1 cellular context compared by ENCODE assay signal in the genomic region with DNA sequence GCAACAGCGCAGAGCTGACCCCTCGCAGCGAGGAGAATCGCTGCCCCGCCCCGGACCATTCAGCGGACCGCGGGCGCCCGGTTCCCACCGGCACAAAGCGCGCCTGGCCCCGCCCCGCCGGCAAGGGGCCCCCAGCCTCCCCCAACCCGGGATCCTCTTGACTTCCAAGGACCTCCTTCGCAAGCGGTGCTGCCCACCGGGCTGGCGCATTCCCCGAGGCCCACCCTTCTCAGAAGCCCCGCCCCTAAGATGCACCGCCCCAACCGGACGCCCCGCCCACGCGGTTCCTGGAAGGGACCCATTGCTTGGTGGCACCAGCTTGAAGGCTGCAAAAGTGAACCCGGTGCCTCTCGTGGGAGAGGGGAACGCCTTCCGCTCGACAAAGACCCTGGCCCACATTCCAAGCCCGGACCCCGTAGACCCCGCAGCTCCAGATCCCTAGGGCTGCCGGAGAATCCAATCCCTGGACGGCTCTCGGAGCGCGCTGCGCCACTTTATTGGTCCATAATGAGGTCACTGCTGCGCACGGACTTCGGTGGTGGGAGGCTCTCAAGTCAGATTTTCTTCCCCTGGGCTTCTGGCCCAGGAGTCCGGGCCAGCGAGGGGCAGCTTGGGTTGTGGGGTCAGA.
A peak's percentile ranks its signal among the peaks of the same experiment; 100 is the strongest.
TF ChIP-seq lines count a peak whose summit lies in the region.

No MANE protein-coding gene starts in this region.

TF ChIP-seq in WTC11, 78 proteins besides CTCF, POLR2A, EP300 and RAD21 (continued from another document):
- TF ChIP-seq, protein P1, sequence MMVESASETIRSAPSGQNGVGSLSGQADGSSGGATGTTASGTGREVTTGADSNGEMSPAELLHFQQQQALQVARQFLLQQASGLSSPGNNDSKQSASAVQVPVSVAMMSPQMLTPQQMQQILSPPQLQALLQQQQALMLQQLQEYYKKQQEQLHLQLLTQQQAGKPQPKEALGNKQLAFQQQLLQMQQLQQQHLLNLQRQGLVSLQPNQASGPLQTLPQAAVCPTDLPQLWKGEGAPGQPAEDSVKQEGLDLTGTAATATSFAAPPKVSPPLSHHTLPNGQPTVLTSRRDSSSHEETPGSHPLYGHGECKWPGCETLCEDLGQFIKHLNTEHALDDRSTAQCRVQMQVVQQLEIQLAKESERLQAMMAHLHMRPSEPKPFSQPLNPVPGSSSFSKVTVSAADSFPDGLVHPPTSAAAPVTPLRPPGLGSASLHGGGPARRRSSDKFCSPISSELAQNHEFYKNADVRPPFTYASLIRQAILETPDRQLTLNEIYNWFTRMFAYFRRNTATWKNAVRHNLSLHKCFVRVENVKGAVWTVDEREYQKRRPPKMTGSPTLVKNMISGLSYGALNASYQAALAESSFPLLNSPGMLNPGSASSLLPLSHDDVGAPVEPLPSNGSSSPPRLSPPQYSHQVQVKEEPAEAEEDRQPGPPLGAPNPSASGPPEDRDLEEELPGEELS (CRISPR knock-in tag; IDR thresholded peaks at IDR 0.05) = no peak
- peak; percentile 35 for TF ChIP-seq SP1 (CRISPR knock-in tag; conservative IDR thresholded peaks at IDR 0.05)
- no peak for TF ChIP-seq GRHL2 (CRISPR knock-in tag; IDR thresholded peaks at IDR 0.05; ENCODE audit: insufficient replicate concordance, severe bottlenecking)
- TF ChIP-seq, protein P2, sequence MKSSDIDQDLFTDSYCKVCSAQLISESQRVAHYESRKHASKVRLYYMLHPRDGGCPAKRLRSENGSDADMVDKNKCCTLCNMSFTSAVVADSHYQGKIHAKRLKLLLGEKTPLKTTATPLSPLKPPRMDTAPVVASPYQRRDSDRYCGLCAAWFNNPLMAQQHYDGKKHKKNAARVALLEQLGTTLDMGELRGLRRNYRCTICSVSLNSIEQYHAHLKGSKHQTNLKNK (CRISPR knock-in tag; IDR thresholded peaks at IDR 0.05) = no peak
- TF ChIP-seq SMAD3 (CRISPR knock-in tag; IDR thresholded peaks at IDR 0.05; ENCODE audit: borderline replicate concordance) = no peak
- TF ChIP-seq, protein P3, sequence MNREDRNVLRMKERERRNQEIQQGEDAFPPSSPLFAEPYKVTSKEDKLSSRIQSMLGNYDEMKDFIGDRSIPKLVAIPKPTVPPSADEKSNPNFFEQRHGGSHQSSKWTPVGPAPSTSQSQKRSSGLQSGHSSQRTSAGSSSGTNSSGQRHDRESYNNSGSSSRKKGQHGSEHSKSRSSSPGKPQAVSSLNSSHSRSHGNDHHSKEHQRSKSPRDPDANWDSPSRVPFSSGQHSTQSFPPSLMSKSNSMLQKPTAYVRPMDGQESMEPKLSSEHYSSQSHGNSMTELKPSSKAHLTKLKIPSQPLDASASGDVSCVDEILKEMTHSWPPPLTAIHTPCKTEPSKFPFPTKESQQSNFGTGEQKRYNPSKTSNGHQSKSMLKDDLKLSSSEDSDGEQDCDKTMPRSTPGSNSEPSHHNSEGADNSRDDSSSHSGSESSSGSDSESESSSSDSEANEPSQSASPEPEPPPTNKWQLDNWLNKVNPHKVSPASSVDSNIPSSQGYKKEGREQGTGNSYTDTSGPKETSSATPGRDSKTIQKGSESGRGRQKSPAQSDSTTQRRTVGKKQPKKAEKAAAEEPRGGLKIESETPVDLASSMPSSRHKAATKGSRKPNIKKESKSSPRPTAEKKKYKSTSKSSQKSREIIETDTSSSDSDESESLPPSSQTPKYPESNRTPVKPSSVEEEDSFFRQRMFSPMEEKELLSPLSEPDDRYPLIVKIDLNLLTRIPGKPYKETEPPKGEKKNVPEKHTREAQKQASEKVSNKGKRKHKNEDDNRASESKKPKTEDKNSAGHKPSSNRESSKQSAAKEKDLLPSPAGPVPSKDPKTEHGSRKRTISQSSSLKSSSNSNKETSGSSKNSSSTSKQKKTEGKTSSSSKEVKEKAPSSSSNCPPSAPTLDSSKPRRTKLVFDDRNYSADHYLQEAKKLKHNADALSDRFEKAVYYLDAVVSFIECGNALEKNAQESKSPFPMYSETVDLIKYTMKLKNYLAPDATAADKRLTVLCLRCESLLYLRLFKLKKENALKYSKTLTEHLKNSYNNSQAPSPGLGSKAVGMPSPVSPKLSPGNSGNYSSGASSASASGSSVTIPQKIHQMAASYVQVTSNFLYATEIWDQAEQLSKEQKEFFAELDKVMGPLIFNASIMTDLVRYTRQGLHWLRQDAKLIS (CRISPR knock-in tag; IDR thresholded peaks at IDR 0.05; ENCODE audit: borderline replicate concordance) = peak; percentile 77; the same call in 1 of the 2 replicates
- TF ChIP-seq, protein P4, sequence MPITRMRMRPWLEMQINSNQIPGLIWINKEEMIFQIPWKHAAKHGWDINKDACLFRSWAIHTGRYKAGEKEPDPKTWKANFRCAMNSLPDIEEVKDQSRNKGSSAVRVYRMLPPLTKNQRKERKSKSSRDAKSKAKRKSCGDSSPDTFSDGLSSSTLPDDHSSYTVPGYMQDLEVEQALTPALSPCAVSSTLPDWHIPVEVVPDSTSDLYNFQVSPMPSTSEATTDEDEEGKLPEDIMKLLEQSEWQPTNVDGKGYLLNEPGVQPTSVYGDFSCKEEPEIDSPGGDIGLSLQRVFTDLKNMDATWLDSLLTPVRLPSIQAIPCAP (CRISPR knock-in tag; IDR thresholded peaks at IDR 0.05) = no peak
- TF ChIP-seq ZNF121 (CRISPR knock-in tag; IDR thresholded peaks at IDR 0.05) = no peak
- TF ChIP-seq ATF1 (CRISPR knock-in tag; IDR thresholded peaks at IDR 0.05) = no peak
- TF ChIP-seq NR2C2 (CRISPR knock-in tag; IDR thresholded peaks at IDR 0.05) = no peak
- TF ChIP-seq, protein P5, sequence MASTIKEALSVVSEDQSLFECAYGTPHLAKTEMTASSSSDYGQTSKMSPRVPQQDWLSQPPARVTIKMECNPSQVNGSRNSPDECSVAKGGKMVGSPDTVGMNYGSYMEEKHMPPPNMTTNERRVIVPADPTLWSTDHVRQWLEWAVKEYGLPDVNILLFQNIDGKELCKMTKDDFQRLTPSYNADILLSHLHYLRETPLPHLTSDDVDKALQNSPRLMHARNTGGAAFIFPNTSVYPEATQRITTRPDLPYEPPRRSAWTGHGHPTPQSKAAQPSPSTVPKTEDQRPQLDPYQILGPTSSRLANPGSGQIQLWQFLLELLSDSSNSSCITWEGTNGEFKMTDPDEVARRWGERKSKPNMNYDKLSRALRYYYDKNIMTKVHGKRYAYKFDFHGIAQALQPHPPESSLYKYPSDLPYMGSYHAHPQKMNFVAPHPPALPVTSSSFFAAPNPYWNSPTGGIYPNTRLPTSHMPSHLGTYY (CRISPR knock-in tag; IDR thresholded peaks at IDR 0.05) = no peak
- TF ChIP-seq, protein P6, sequence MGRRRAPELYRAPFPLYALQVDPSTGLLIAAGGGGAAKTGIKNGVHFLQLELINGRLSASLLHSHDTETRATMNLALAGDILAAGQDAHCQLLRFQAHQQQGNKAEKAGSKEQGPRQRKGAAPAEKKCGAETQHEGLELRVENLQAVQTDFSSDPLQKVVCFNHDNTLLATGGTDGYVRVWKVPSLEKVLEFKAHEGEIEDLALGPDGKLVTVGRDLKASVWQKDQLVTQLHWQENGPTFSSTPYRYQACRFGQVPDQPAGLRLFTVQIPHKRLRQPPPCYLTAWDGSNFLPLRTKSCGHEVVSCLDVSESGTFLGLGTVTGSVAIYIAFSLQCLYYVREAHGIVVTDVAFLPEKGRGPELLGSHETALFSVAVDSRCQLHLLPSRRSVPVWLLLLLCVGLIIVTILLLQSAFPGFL (CRISPR knock-in tag; IDR thresholded peaks at IDR 0.05; ENCODE audit: borderline replicate concordance) = no peak
- 0 out of 2 replicates have a peak, but pooled peaks have one; percentile 17 for TF ChIP-seq TEAD1 (CRISPR knock-in tag; IDR thresholded peaks at IDR 0.05)
- TF ChIP-seq, protein P7, sequence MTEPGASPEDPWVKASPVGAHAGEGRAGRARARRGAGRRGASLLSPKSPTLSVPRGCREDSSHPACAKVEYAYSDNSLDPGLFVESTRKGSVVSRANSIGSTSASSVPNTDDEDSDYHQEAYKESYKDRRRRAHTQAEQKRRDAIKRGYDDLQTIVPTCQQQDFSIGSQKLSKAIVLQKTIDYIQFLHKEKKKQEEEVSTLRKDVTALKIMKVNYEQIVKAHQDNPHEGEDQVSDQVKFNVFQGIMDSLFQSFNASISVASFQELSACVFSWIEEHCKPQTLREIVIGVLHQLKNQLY (CRISPR knock-in tag; IDR thresholded peaks at IDR 0.05) = no peak
- TF ChIP-seq SMAD4 (CRISPR knock-in tag; IDR thresholded peaks at IDR 0.05) = no peak
- no peak for TF ChIP-seq ETV6 (CRISPR knock-in tag; IDR thresholded peaks at IDR 0.05)
